ENCODE assay signal across 1 cellular context in the genomic region with DNA sequence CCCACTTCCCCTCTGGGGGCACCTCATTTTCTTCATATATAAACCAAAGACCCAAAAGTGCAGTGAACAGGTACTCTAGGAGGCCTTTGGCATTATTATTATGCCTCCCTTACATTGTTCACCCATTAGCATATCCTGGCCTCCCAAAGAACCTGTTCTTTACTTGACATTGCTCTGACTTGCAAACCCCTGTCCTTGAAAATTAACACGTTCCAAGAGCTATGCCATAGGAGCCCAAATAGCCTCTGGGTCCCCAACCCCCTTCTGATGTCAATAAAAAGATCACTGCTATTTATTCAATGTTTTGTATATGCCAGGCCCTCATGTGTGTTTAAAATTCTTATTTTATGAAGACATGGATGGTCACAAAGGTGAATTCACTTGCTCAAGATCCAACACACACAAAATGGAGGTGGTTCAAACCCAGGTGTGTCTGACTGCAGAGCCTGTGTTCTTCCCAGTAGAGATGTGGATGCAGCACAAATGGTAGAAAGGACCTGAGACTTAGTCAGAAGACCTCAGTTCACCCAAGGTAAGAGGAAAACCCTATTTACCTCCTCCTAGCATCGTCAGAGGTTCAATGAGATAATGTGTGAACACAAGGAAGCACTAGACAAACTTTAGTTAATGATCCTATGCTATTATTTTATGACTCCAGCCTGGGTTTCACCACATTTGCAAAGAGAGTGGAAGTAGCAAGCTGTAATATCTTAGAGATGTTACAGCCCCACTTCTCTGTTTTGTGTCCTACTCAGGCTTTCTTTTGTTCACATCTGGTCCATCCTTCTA.
TF ChIP-seq lines count a peak whose summit lies in the region.

No MANE protein-coding gene starts in this region.

TF ChIP-seq in GM12878, 131 proteins besides CTCF, POLR2A, EP300 and RAD21:
- TF ChIP-seq, protein P1, sequence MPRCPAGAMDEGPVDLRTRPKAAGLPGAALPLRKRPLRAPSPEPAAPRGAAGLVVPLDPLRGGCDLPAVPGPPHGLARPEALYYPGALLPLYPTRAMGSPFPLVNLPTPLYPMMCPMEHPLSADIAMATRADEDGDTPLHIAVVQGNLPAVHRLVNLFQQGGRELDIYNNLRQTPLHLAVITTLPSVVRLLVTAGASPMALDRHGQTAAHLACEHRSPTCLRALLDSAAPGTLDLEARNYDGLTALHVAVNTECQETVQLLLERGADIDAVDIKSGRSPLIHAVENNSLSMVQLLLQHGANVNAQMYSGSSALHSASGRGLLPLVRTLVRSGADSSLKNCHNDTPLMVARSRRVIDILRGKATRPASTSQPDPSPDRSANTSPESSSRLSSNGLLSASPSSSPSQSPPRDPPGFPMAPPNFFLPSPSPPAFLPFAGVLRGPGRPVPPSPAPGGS (IDR thresholded peaks at IDR 0.05; ENCODE audit: borderline replicate concordance, insufficient read depth, low read depth, low read length, poor library complexity, severe bottlenecking) = no peak
- TF ChIP-seq HDAC2 (IDR thresholded peaks at IDR 0.05) (no peak), ATF7 (IDR thresholded peaks at IDR 0.05; ENCODE audit: low read depth) (no peak), NFXL1 (IDR thresholded peaks at IDR 0.05; ENCODE audit: borderline replicate concordance) (no peak), POU2F2 (IDR thresholded peaks at IDR 0.05; ENCODE audit: borderline replicate concordance, low read depth, low read length) (no peak), MYC (IDR thresholded peaks at IDR 0.05; ENCODE audit: insufficient read depth, insufficient read length, insufficient replicate concordance, low read length, severe bottlenecking) (no peak), CBX3 (IDR thresholded peaks at IDR 0.05; ENCODE audit: borderline replicate concordance, low read depth) (no peak), SIX5 (IDR thresholded peaks at IDR 0.05; ENCODE audit: low read depth, low read length, severe bottlenecking) (no peak), RAD51 (IDR thresholded peaks at IDR 0.05) (no peak), CEBPB (IDR thresholded peaks at IDR 0.05; ENCODE audit: borderline replicate concordance in 1 of 2, low read depth in 2 of 2, low read length in 2 of 2) (no peak), SUZ12 (IDR thresholded peaks at IDR 0.05; ENCODE audit: unreplicated experiment) (no peak), KAT2A (conservative IDR thresholded peaks at IDR 0.05; ENCODE audit: control insufficient read depth, low read depth, low read length) (no peak), IKZF2 (IDR thresholded peaks at IDR 0.05) (no peak), PAX8 (IDR thresholded peaks at IDR 0.05) (no peak), NFIC (IDR thresholded peaks at IDR 0.05; ENCODE audit: low read depth, low read length) (no peak), NR2F1 (conservative IDR thresholded peaks at IDR 0.05) (no peak)
- TF ChIP-seq, protein P2, sequence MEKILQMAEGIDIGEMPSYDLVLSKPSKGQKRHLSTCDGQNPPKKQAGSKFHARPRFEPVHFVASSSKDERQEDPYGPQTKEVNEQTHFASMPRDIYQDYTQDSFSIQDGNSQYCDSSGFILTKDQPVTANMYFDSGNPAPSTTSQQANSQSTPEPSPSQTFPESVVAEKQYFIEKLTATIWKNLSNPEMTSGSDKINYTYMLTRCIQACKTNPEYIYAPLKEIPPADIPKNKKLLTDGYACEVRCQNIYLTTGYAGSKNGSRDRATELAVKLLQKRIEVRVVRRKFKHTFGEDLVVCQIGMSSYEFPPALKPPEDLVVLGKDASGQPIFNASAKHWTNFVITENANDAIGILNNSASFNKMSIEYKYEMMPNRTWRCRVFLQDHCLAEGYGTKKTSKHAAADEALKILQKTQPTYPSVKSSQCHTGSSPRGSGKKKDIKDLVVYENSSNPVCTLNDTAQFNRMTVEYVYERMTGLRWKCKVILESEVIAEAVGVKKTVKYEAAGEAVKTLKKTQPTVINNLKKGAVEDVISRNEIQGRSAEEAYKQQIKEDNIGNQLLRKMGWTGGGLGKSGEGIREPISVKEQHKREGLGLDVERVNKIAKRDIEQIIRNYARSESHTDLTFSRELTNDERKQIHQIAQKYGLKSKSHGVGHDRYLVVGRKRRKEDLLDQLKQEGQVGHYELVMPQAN (conservative IDR thresholded peaks at IDR 0.05) = no peak
